22 cellular contexts compared by ENCODE assay signal in genomic region chr5:115616492-115616891, GRCh38.
"Had no signal": no experiment of that assay in that cellular context is flagged by ENCODE, and none has a peak within 500 bp of the region (broad histone marks: within the 10 kb centered on the region; RNA-seq: fewer than 3 reads in every experiment).

No MANE protein-coding gene starts in this region.

- H3K9me3 Mint-ChIP-seq: endodermal cell; natural killer cell treated with Interleukin-12 subunit alpha and Interleukin-12 subunit beta and Interleukin-15 and Interleukin-18, amount 100 ng/mL, for 72 hours; stimulated activated naive CD8-positive, alpha-beta T cell treated with anti-CD3 and anti-CD28 coated beads, Interleukin-15, Interleukin-2, amounts not matched to agents 100 ng/mL and 50 ng/mL, for 24 hours had no signal

- ATAC-seq: natural killer cell treated with Interleukin-12 subunit alpha and Interleukin-12 subunit beta and Interleukin-15 and Interleukin-18, amount 100 ng/mL, for 72 hours; right cardiac atrium had no signal

- H3K4me1 ChIP-seq: uterus had no signal

- H3K9me3 ChIP-seq: heart left ventricle, mucosa of descending colon, pancreas, tibial artery, upper lobe of left lung, uterus had no signal

- DNase-seq: effector CD4-positive, alpha-beta T cell; endodermal cell; erythroblast; foreskin melanocyte; heart left ventricle; hippocampal formation; left colon; mammary epithelial cell; mucosa of descending colon; occipital lobe; pancreas; right cardiac atrium; stimulated activated CD4-positive, alpha-beta T cell treated with anti-CD3 and anti-CD28 coated beads, Interleukin-2, amount 100 ng/mL, for 48 hours; tibial artery; upper lobe of left lung; uterus had no signal

- H3K36me3 ChIP-seq: uterus had no signal

- H3K4me3 Mint-ChIP-seq: endodermal cell; natural killer cell treated with Interleukin-12 subunit alpha and Interleukin-12 subunit beta and Interleukin-15 and Interleukin-18, amount 100 ng/mL, for 72 hours; stimulated activated naive CD8-positive, alpha-beta T cell treated with anti-CD3 and anti-CD28 coated beads, Interleukin-15, Interleukin-2, amounts not matched to agents 100 ng/mL and 50 ng/mL, for 24 hours had no signal

- FAIRE-seq: endothelial cell of umbilical vein had no signal

- H3K4me2 ChIP-seq: smooth muscle cell had no signal

- H3K27ac Mint-ChIP-seq: endodermal cell; progenitor cell of endocrine pancreas; stimulated activated naive CD8-positive, alpha-beta T cell treated with anti-CD3 and anti-CD28 coated beads, Interleukin-15, Interleukin-2, amounts not matched to agents 100 ng/mL and 50 ng/mL, for 24 hours had no signal

- H3K27me3 Mint-ChIP-seq: natural killer cell treated with Interleukin-12 subunit alpha and Interleukin-12 subunit beta and Interleukin-15 and Interleukin-18, amount 100 ng/mL, for 72 hours; progenitor cell of endocrine pancreas; stimulated activated naive CD8-positive, alpha-beta T cell treated with anti-CD3 and anti-CD28 coated beads, Interleukin-15, Interleukin-2, amounts not matched to agents 100 ng/mL and 50 ng/mL, for 24 hours had no signal

- H3K4me3 ChIP-seq: coronary artery, heart left ventricle, mucosa of descending colon, pancreas, smooth muscle cell, tibial artery, upper lobe of left lung, uterus had no signal

- H3K27me3 ChIP-seq: heart left ventricle, pancreas, tibial artery, upper lobe of left lung, uterus had no signal

- H3K27ac ChIP-seq: coronary artery, heart left ventricle, pancreas, tibial artery, upper lobe of left lung, uterus had no signal
